ENCODE assay signal across 19 cellular contexts in the genomic region with DNA sequence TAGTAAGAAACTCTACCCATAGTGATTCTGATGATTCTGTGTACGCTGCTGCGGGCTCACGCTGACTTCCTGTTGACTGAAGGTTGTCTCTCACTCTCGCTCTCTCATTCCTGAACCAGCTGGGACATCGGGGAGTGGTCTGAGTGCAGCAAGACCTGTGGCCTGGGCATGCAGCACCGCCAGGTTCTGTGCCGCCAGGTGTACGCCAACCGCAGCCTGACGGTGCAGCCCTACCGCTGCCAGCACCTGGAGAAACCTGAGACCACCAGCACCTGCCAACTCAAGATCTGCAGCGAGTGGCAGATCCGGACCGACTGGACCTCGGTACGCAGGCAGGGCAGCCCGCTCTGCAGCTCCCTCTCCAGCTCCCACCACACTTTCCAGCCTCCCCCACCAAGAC.
DNase-seq lines count a peak whose midpoint lies in the region; ATAC-seq, FAIRE-seq and TF ChIP-seq lines count a peak whose summit lies in the region.
"Had no signal": no experiment of that assay in that cellular context is flagged by ENCODE, and none has a peak within 500 bp of the region (broad histone marks: within the 10 kb centered on the region; RNA-seq: fewer than 3 reads in every experiment).

No MANE protein-coding gene starts in this region.

- no peak overlapping the region for H3K4me3 ChIP-seq in HEK293 (ENCODE audit: low read depth, low read length)
- H3K4me3 ChIP-seq in bronchial epithelial cell (ENCODE audit: low read depth, low read length), result no peak overlapping the region
- H3K4me3 ChIP-seq in MM.1S (ENCODE audit: low read length), result no peak overlapping the region

- DNase-seq in NCI-H2196 (lab: John Stamatoyannopoulos, UW; ENCODE audit: unreplicated experiment) (peak; percentile 73), bronchial epithelial cell (ENCODE audit: low read depth) (peak; percentile 81), ureter (ENCODE audit: low spot score) (peak; percentile 67), MM.1S (no peak)
- no peak for DNase-seq in activated CD4-positive, alpha-beta T cell treated with anti-CD3 and anti-CD28 coated beads for 4 hours
- DNase-seq: activated CD8-positive, alpha-beta memory T cell treated with anti-CD3 and anti-CD28 coated beads, Interleukin-2, amount 10 ng/mL, durations not matched to agents 7 days and 5 days; activated gamma-delta T cell treated with Interleukin-2 at 50 U/mL for 16 hours; CD4-positive, CD25-positive, alpha-beta regulatory T cell; cortex of kidney; mesendoderm; NCI-H1436; NCI-H69; retina; T-helper 1 cell had no signal

- H3K4me1 ChIP-seq in HEK293 (ENCODE audit: control insufficient read depth, insufficient read depth, low read length), result peaks cover 22% of the 10 kb centered on the region
- H3K4me1 ChIP-seq in MM.1S (ENCODE audit: low read length), result no peaks in the 10 kb centered on the region

- H4K20me1 ChIP-seq in MM.1S (ENCODE audit: insufficient read depth, low read length), result no peaks in the 10 kb centered on the region

- no peak for FAIRE-seq in bronchial epithelial cell (lab: Jason Lieb, UNC)
- FAIRE-seq: astrocyte, GM12891, islet of Langerhans had no signal

- no peaks in the 10 kb centered on the region for H3F3A ChIP-seq in MM.1S (ENCODE audit: insufficient read depth, low read length)

- no peak overlapping the region for H3K9ac ChIP-seq in MM.1S (ENCODE audit: low read length)

- H2AFZ ChIP-seq in MM.1S (ENCODE audit: low read length), result no peak overlapping the region

- H3K27ac ChIP-seq in HEK293 (ENCODE audit: extremely low read depth, low read depth, low read length) (no peak overlapping the region), MM.1S (ENCODE audit: low read length) (no peak overlapping the region)

- TF ChIP-seq CTCF in HEK293 (tag by site-specific recombination; IDR thresholded peaks at IDR 0.05) (no peak), bronchial epithelial cell (IDR thresholded peaks at IDR 0.05; ENCODE audit: insufficient read depth, low read length, severe bottlenecking) (no peak), MM.1S (IDR thresholded peaks at IDR 0.05; ENCODE audit: low read length) (no peak)

- no peaks in the 10 kb centered on the region for H3K79me2 ChIP-seq in MM.1S (ENCODE audit: low read length)

- CTCF ChIA-PET in HEK293 (lab: Yijun Ruan, JAX), result interaction anchor here (0.7 to 6.5 kb wide), 5 partner anchors 11 to 98 kb away, joined by 3 to 67 read pairs (median 4); no protein-coding TSS in a partner anchor

- H3K36me3 ChIP-seq in HEK293 (ENCODE audit: control insufficient read depth in 2 of 2, insufficient read depth in 1 of 2, low read length in 2 of 2) (no peaks in the 10 kb centered on the region), bronchial epithelial cell (ENCODE audit: control insufficient read depth, insufficient read depth, low read length) (no peaks in the 10 kb centered on the region), MM.1S (replicated peaks; ENCODE audit: insufficient read depth, low read length) (no peaks in the 10 kb centered on the region)

- H3K9me3 ChIP-seq in HEK293 (ENCODE audit: control insufficient read depth, insufficient read depth, low read depth, low read length) (no peaks in the 10 kb centered on the region), MM.1S (replicated peaks; ENCODE audit: insufficient read depth, low read length) (no peaks in the 10 kb centered on the region)

- no peak overlapping the region for H3K4me2 ChIP-seq in MM.1S (ENCODE audit: low read depth, low read length)

- H3K9me2 ChIP-seq in MM.1S (replicated peaks; ENCODE audit: insufficient read depth, low read length), result no peaks in the 10 kb centered on the region

- POLR2A ChIA-PET in HEK293 (lab: Yijun Ruan, JAX), result no interaction called here

- ATAC-seq in HG03520 (IDR thresholded peaks at IDR 0.05; ENCODE audit: unreplicated experiment), result no peak
- ATAC-seq: activated CD8-positive, alpha-beta memory T cell treated with anti-CD3 and anti-CD28 coated beads, Interleukin-2, amount 10 ng/mL, durations not matched to agents 7 days and 5 days had no signal

- H3K27me3 ChIP-seq in bronchial epithelial cell (ENCODE audit: control insufficient read depth, insufficient read depth, low read length) (no peaks in the 10 kb centered on the region), MM.1S (replicated peaks; ENCODE audit: insufficient read depth, low read length) (no peaks in the 10 kb centered on the region)

TF ChIP-seq in HEK293, 187 proteins besides CTCF, POLR2A, EP300 and RAD21:
- TF ChIP-seq ZBTB48 (tag by site-specific recombination; IDR thresholded peaks at IDR 0.05) (no peak), ZNF600 (tag by site-specific recombination; IDR thresholded peaks at IDR 0.05) (peak; percentile 59), ZNF560 (tag by site-specific recombination; IDR thresholded peaks at IDR 0.05; ENCODE audit: borderline replicate concordance) (no peak), IKZF3 (tag by site-specific recombination; IDR thresholded peaks at IDR 0.05) (no peak), ZNF202 (tag by site-specific recombination; IDR thresholded peaks at IDR 0.05; ENCODE audit: borderline replicate concordance) (no peak)
TF ChIP-seq in HEK293: peak in this region for 1.

Comparison
In these comparisons a context has a peak if more than half of its experiments do, and no peak if none do; other contexts are left out.
1. DNase-seq: peak in NCI-H2196 (single experiment), bronchial epithelial cell (single experiment) and ureter (single experiment); none in MM.1S (single experiment) and activated CD4-positive, alpha-beta T cell treated with anti-CD3 and anti-CD28 coated beads for 4 hours (0 of 2).